Comparison of ENCODE assay signal across 12 cellular contexts in the genomic region with DNA sequence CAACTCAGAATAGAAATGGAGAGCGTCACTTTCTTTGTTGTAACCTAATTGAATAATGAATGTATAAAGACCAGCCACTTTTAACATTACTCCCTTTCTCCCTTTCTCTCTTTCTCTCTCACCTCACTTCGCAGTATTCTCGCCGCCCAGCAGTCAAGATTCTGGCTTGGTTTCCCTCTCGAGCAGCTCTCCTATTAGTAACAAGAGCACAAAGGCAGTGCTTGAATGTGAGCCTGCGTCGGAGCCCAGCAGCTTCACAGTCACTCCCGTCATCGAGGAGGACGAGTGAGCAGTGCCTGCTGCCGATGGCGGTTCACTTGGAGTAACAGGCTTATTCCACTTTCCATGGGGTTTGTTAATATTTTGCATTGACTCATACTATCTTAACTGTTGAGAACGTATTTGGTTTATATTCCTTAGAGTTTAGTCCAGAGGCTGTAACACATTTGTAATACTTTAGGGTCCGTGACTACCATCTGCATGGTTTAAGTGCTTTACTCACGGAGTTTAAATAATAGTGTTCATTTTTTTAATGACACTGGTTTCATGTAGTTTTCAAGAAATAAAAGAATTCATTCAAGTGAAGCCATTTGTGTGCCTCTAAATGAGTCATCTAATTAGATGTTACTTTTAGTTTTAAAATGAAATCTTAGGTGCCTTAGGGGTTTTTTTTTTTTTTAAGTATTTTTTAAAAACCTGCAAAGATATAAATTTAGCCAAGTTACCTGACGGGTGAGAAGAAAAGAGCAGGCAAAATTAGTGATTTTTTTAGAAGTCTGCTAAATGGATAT. TPM values are rescaled to one million over a fixed set of nuclear protein-coding genes. Genes with fewer than 3 reads are reported as not detected.
DNase-seq lines count a peak whose midpoint lies in the region; ATAC-seq and TF ChIP-seq lines count a peak whose summit lies in the region.
"Had no signal": no experiment of that assay in that cellular context is flagged by ENCODE, and none has a peak within 500 bp of the region (broad histone marks: within the 10 kb centered on the region; RNA-seq: fewer than 3 reads in every experiment).

No MANE protein-coding gene starts in this region.

- WGBS in aorta, 2 donors = 40 to 47% methylated on average over 16 of the region's 16 CpGs
- 8 to 10% methylated on average over 14 to 16 of the region's 16 CpGs for WGBS in transverse colon (ENCODE audit: low coverage in 1 of 2), 2 donors

- CTCF ChIA-PET in HEK293T (lab: Yijun Ruan, JAX) = no interaction called here

- no peak for TF ChIP-seq EP300 in transverse colon (IDR thresholded peaks at IDR 0.05; ENCODE audit: low read depth)

- no peak overlapping the region for H3K27ac ChIP-seq in SK-N-MC
- H3K27ac ChIP-seq in aorta (ENCODE audit: low read depth in 1 of 2, low read length in 2 of 2) = no peak overlapping the region
- no peak overlapping the region for H3K27ac ChIP-seq in transverse colon

- H3K36me3 ChIP-seq in SK-N-MC (ENCODE audit: insufficient read depth, low read length) (no peaks in the 10 kb centered on the region), kidney epithelial cell (ENCODE audit: control insufficient read depth, insufficient read depth, low read length) (no peaks in the 10 kb centered on the region), aorta (ENCODE audit: control insufficient read depth in 1 of 2, insufficient read depth in 2 of 2, low read length in 1 of 2) (no peaks in the 10 kb centered on the region), transverse colon (no peaks in the 10 kb centered on the region)

- TF ChIP-seq CTCF in kidney epithelial cell (IDR thresholded peaks at IDR 0.05; ENCODE audit: insufficient read depth, low read length, poor library complexity, severe bottlenecking) (no peak), transverse colon (IDR thresholded peaks at IDR 0.05) (no peak)

- H3K27me3 ChIP-seq in kidney epithelial cell (ENCODE audit: control insufficient read depth, insufficient read depth, low read length) = peaks cover 40% of the 10 kb centered on the region
- H3K27me3 ChIP-seq in aorta (ENCODE audit: control insufficient read depth in 1 of 2, insufficient read depth in 2 of 2, low read length in 1 of 2) = no peaks in the 10 kb centered on the region
- H3K27me3 ChIP-seq in transverse colon = peaks cover 100% of the 10 kb centered on the region

- H3K4me3 ChIP-seq in SK-N-MC (0 out of 2 replicates have a peak overlapping the region, but pooled peaks have one; percentile 17), kidney epithelial cell (ENCODE audit: low read depth, low read length) (peak overlapping the region; percentile 8), aorta (ENCODE audit: low read length in 2 of 2) (no peak overlapping the region), transverse colon (no peak overlapping the region)

- no peak overlapping the region for H3K9ac ChIP-seq in SK-N-MC (ENCODE audit: insufficient read length)

- DNase-seq in COLO829 (ENCODE audit: low spot score) = peak; percentile 21
- DNase-seq in HEK293T (ENCODE audit: extremely low spot score) = peak; percentile 35
- DNase-seq in SK-N-MC (ENCODE audit: low read depth, low spot score) = no peak
- no peak for DNase-seq in kidney epithelial cell (ENCODE audit: low read depth)
- DNase-seq in aorta = no peak
- DNase-seq in transverse colon = no peak
- DNase-seq in SK-N-DZ (ENCODE audit: low spot score) = no peak
- DNase-seq: CD8-positive, alpha-beta T cell; effector CD4-positive, alpha-beta T cell; NCI-H345 had no signal

- H3K4me1 ChIP-seq in aorta (ENCODE audit: control insufficient read depth in 1 of 2, insufficient read depth in 2 of 2, low read length in 2 of 2) (no peaks in the 10 kb centered on the region), transverse colon (peaks cover 10 to 36% (median 25%) of the 10 kb centered on the region in 4 donors)

- intact Hi-C loops in aorta (cut with DNase I) (no loop called here), transverse colon (cut with DNase I; ENCODE audit: low total_unique reads) (no loop called here)

- in situ Hi-C loops in transverse colon (cut with MboI; ENCODE audit: low pct_ligation_motif_present in 1 of 4, low pct_unique_long_range_greater_than_20kb in 1 of 4, low sequenced_read_pairs in 3 of 4) = no loop called here

- TF ChIP-seq POLR2A in transverse colon (IDR thresholded peaks at IDR 0.05) = no peak

- POLR2A ChIA-PET in HEK293T (lab: Yijun Ruan, JAX) = interaction anchor here (0.6 to 0.9 kb wide), 2 partner anchors 9 to 69 kb away, joined by 3 to 5 read pairs; a partner anchor contains a TSS

- H3K9me3 ChIP-seq in SK-N-MC (ENCODE audit: low read depth, low read length) (no peaks in the 10 kb centered on the region), aorta (ENCODE audit: control insufficient read depth, low read length) (peaks cover 1% of the 10 kb centered on the region), transverse colon (no peaks in the 10 kb centered on the region)

- ATAC-seq in HG02938 (IDR thresholded peaks at IDR 0.05; ENCODE audit: unreplicated experiment) (no peak), aorta (ENCODE audit: low FRiP score) (no peak)
- ATAC-seq: CD8-positive, alpha-beta T cell; SK-N-SH treated with all-trans-retinoic acid at 6 μM for 48 hours had no signal

TF ChIP-seq in HEK293T, 16 proteins besides CTCF, POLR2A, EP300 and RAD21:
- no peak for TF ChIP-seq NFRKB (IDR thresholded peaks at IDR 0.05)
- TF ChIP-seq, protein P1, sequence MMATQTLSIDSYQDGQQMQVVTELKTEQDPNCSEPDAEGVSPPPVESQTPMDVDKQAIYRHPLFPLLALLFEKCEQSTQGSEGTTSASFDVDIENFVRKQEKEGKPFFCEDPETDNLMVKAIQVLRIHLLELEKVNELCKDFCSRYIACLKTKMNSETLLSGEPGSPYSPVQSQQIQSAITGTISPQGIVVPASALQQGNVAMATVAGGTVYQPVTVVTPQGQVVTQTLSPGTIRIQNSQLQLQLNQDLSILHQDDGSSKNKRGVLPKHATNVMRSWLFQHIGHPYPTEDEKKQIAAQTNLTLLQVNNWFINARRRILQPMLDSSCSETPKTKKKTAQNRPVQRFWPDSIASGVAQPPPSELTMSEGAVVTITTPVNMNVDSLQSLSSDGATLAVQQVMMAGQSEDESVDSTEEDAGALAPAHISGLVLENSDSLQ (IDR thresholded peaks at IDR 0.05) = no peak
- no peak for TF ChIP-seq TARDBP (IDR thresholded peaks at IDR 0.05)
- no peak for TF ChIP-seq LEF1 (IDR thresholded peaks at IDR 0.05; ENCODE audit: borderline replicate concordance)
- TF ChIP-seq FOXK2 (IDR thresholded peaks at IDR 0.05) = no peak
- no peak for TF ChIP-seq L3MBTL2 (conservative IDR thresholded peaks at IDR 0.05)
- no peak for TF ChIP-seq HDGF (IDR thresholded peaks at IDR 0.05; ENCODE audit: borderline replicate concordance)
- no peak for TF ChIP-seq BHLHE40 (IDR thresholded peaks at IDR 0.05; ENCODE audit: borderline replicate concordance)
- TF ChIP-seq ELF4 (IDR thresholded peaks at IDR 0.05) = no peak
- TF ChIP-seq CTBP1 (IDR thresholded peaks at IDR 0.05; ENCODE audit: borderline replicate concordance) = no peak

RNA-seq across cellular contexts. Expression of a gene that starts 8.4 kb away (rescaled TPM):
- 0.25 and 0.34 TPM in 2 replicates for total RNA-seq in kidney epithelial cell
- total RNA-seq in aorta = 1 to 10 TPM in 1 of 2 donors, under 1 TPM in 1; 0.26 to 1.2 TPM
- not detected for polyA plus RNA-seq in aorta
- not detected for total RNA-seq in transverse colon
- not detected in 2 replicates for polyA plus RNA-seq in SK-N-DZ (2014; cell fraction: cytosol; rRNA removed)
- polyA plus RNA-seq in SK-N-DZ (2014; cell fraction: nucleus; rRNA removed) = not detected in 2 replicates
- total RNA-seq: CD8-positive, alpha-beta T cell had no signal

Comparison
In these comparisons a context has a peak if more than half of its experiments do, and no peak if none do; other contexts are left out.
1. DNase-seq: peak in COLO829 (single experiment) and HEK293T (single experiment); none in SK-N-MC (single experiment), kidney epithelial cell (single experiment), aorta (0 of 2), transverse colon (single experiment) and SK-N-DZ (single experiment).
2. H3K4me3 ChIP-seq: peak in SK-N-MC (single experiment) and kidney epithelial cell (single experiment); none in aorta (0 of 2) and transverse colon (0 of 4).